ENCODE assay signal across 16 cellular contexts in the genomic region with DNA sequence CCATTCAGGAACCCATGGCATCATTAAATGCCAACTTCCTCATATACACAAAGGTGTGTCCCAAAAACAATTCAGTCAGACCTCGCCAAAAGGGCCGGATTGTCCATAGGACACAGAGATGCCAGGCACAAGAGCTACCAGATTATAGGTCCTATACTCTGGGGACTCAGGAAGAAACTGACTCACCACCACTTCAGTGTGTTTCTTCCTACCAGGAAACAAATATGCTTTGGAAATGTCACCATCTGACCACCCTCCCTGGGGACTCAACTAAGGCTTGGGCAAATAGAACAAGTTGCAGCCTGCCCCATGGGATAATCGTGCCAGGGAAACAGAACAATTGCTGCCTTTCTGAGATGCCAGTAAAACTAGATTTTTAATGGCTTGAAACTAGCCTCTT. TPM values are rescaled to one million over a fixed set of nuclear protein-coding genes. Genes with fewer than 3 reads are reported as not detected.
DNase-seq lines count a peak whose midpoint lies in the region; ATAC-seq and TF ChIP-seq lines count a peak whose summit lies in the region.
"Had no signal": no experiment of that assay in that cellular context is flagged by ENCODE, and none has a peak within 500 bp of the region (broad histone marks: within the 10 kb centered on the region; RNA-seq: fewer than 3 reads in every experiment).

No MANE protein-coding gene starts in this region.

- peaks cover 24 to 30% of the 10 kb centered on the region in 2 donors for H3K27me3 Mint-ChIP-seq in T-cell

- DNase-seq in NCI-H1105 treated with DMSO at 0.1 percent for 48 hours (lab: John Stamatoyannopoulos, UW) (peak; percentile 97), NCI-H510A (lab: John Stamatoyannopoulos, UW) (peak; percentile 76), occipital lobe (lab: John Stamatoyannopoulos, UW) (no peak), T-cell (no peak)
- DNase-seq: activated T-cell treated with anti-CD3 and anti-CD28 coated beads, Interleukin-2, amount 50 U/mL, for 24 hours; cortex of kidney; GDM1; HFFc6; IMR-90; midbrain had no signal

- H3K27ac ChIP-seq in C4-2B, result peak overlapping the region; percentile 77

- no peaks in the 10 kb centered on the region for H3K36me3 Mint-ChIP-seq in T-cell
- H3K36me3 Mint-ChIP-seq: stimulated activated effector memory CD8-positive, alpha-beta T cell treated with anti-CD3 and anti-CD28 coated beads, Interleukin-12 subunit alpha, Interleukin-12 subunit beta, amount 100 ng/mL, for 72 hours had no signal

- H3K4me1 Mint-ChIP-seq in T-cell, result no peaks in the 10 kb centered on the region
- H3K4me1 Mint-ChIP-seq: stimulated activated effector memory CD8-positive, alpha-beta T cell treated with anti-CD3 and anti-CD28 coated beads, Interleukin-12 subunit alpha, Interleukin-12 subunit beta, amount 100 ng/mL, for 72 hours had no signal

- CTCF ChIA-PET in T-cell (lab: Charles Lee), result interaction anchor here in 1 of 2 donors (1.0 kb wide), 1 partner anchor 27 kb away, joined by 3 read pairs; no protein-coding TSS in a partner anchor

- TF ChIP-seq CTCF in C4-2B (conservative IDR thresholded peaks at IDR 0.05), result no peak

- H3K9me3 Mint-ChIP-seq in T-cell, result no peaks in the 10 kb centered on the region
- H3K9me3 Mint-ChIP-seq: activated T-cell treated with anti-CD3 and anti-CD28 coated beads, Interleukin-2, amount 50 U/mL, for 24 hours; HFFc6; stimulated activated effector memory CD8-positive, alpha-beta T cell treated with anti-CD3 and anti-CD28 coated beads, Interleukin-12 subunit alpha, Interleukin-12 subunit beta, amount 100 ng/mL, for 72 hours had no signal

- H3K4me3 Mint-ChIP-seq in T-cell, result no peak overlapping the region
- H3K4me3 Mint-ChIP-seq: activated T-cell treated with anti-CD3 and anti-CD28 coated beads, Interleukin-2, amount 50 U/mL, for 24 hours; HFFc6; stimulated activated effector memory CD8-positive, alpha-beta T cell treated with anti-CD3 and anti-CD28 coated beads, Interleukin-12 subunit alpha, Interleukin-12 subunit beta, amount 100 ng/mL, for 72 hours had no signal

- POLR2A ChIA-PET in T-cell (lab: Charles Lee), result no interaction called here

- H3K27ac Mint-ChIP-seq in T-cell, result no peak overlapping the region
- H3K27ac Mint-ChIP-seq: activated T-cell treated with anti-CD3 and anti-CD28 coated beads, Interleukin-2, amount 50 U/mL, for 24 hours; HFFc6; progenitor cell of endocrine pancreas; stimulated activated effector memory CD8-positive, alpha-beta T cell treated with anti-CD3 and anti-CD28 coated beads, Interleukin-12 subunit alpha, Interleukin-12 subunit beta, amount 100 ng/mL, for 72 hours had no signal

- peak; percentile 89 for ATAC-seq in esophagus mucosa
- ATAC-seq in HG03196 (IDR thresholded peaks at IDR 0.05; ENCODE audit: unreplicated experiment), result no peak
- no peak for ATAC-seq in GM21576 (IDR thresholded peaks at IDR 0.05; ENCODE audit: unreplicated experiment)
- no peak for ATAC-seq in T-cell (replicated peaks in 1 of 4)
- ATAC-seq: stimulated activated effector memory CD8-positive, alpha-beta T cell treated with anti-CD3 and anti-CD28 coated beads, Interleukin-12 subunit alpha, Interleukin-12 subunit beta, amount 100 ng/mL, for 72 hours had no signal

RNA-seq across cellular contexts. Expression of a gene that starts 11.7 kb away (rescaled TPM):
- total RNA-seq in esophagus mucosa (3.8 TPM), occipital lobe (0.47 TPM), T-cell (not detected)
- total RNA-seq: HFFc6, IMR-90 had no signal

Comparison
In these comparisons a context has a peak if more than half of its experiments do, and no peak if none do; other contexts are left out.
1. DNase-seq: peak in NCI-H1105 treated with DMSO at 0.1 percent for 48 hours (single experiment) and NCI-H510A (single experiment); none in occipital lobe (single experiment) and T-cell (0 of 34).